8 cellular contexts compared by ENCODE assay signal in the genomic region with DNA sequence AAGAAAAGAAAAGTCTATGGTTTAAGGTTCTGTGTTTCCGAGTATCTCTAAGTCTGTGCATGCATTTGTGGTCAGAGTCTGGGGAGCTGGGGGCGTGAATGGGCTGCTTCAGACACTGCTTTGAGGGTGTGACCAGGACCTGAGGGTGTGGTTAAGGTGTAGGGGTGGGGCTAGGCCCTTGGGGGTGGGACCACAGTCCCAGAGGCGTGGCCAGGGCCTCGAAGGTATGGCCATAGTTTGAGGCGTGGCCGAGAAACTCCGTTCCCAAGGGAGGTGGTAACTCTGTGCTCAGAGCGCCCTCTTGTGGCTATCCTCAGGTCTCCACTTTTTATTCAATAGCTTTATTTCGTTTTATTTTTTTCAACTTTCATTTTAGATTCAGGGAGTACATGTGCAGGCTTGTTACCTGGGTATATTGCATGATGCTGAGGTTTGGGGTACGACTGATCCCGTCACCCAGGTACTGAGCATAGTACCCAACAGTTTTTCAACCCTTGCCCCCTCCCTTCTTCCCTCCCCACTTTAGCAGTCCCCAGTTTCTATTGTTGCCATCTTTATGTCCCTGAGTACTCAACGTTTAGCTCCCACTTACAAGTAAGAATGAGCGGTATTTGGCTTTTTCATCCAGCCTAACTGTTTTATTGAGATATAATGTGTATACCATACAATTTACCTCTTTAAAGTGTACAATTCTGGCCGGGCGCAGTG. TPM values are rescaled to one million over a fixed set of nuclear protein-coding genes. Genes with fewer than 3 reads are reported as not detected.
DNase-seq lines count a peak whose midpoint lies in the region; ATAC-seq, FAIRE-seq and TF ChIP-seq lines count a peak whose summit lies in the region.

No MANE protein-coding gene starts in this region.

- peak; percentile 97 for FAIRE-seq in islet of Langerhans (lab: Jason Lieb, UNC)

- H3K36me3 ChIP-seq in WERI-Rb-1: no peaks in the 10 kb centered on the region
- no peaks in the 10 kb centered on the region for H3K36me3 ChIP-seq in breast epithelium

- intact Hi-C loops in breast epithelium (cut with DNase I; ENCODE audit: low total_unique reads): loop anchor here (5.0 kb wide), 1 partner anchor 53 kb away; no protein-coding TSS in a partner anchor

- TF ChIP-seq CTCF in AG09319 (IDR thresholded peaks at IDR 0.05; ENCODE audit: low read depth, low read length) (peak; percentile 64), WERI-Rb-1 (IDR thresholded peaks at IDR 0.05; ENCODE audit: low read depth, low read length) (peak; percentile 62), breast epithelium (IDR thresholded peaks at IDR 0.05) (peak; percentile 89 to 96 (median 91))

- ATAC-seq in GM19025 (IDR thresholded peaks at IDR 0.05; ENCODE audit: low read depth, unreplicated experiment) (peak; percentile 95), HG03175 (IDR thresholded peaks at IDR 0.05; ENCODE audit: unreplicated experiment) (peak; percentile 93)

- DNase-seq in AG09319 (ENCODE audit: extremely low read depth, low read depth) (peak; percentile 74), NCI-H2227 treated with DMSO at 0.1 percent for 48 hours (lab: John Stamatoyannopoulos, UW) (peak; percentile 58), WERI-Rb-1 (peak; percentile 95), breast epithelium (ENCODE audit: low spot score in 2 of 2) (peak; percentile 96)
- DNase-seq in stimulated activated CD4-positive, alpha-beta T cell treated with anti-CD3 and anti-CD28 coated beads, Interleukin-15, amount 100 ng/mL, for 48 hours (ENCODE audit: low read depth in 2 of 2): peak; percentile 96 to 98

- H3K27me3 ChIP-seq in WERI-Rb-1 (ENCODE audit: insufficient read depth, low read depth, severe bottlenecking) (no peaks in the 10 kb centered on the region), breast epithelium (no peaks in the 10 kb centered on the region)

- no peak overlapping the region for H3K27ac ChIP-seq in WERI-Rb-1
- H3K27ac ChIP-seq in breast epithelium: no peak overlapping the region

- H3K4me3 ChIP-seq in WERI-Rb-1 (ENCODE audit: low read depth, low read length) (no peak overlapping the region), breast epithelium (no peak overlapping the region)

- TF ChIP-seq POLR2A in breast epithelium (IDR thresholded peaks at IDR 0.05): no peak

- no peaks in the 10 kb centered on the region for H3K9me3 ChIP-seq in WERI-Rb-1 (ENCODE audit: severe bottlenecking)
- H3K9me3 ChIP-seq in breast epithelium: no peaks in the 10 kb centered on the region

- H3K4me1 ChIP-seq in breast epithelium: no peaks in the 10 kb centered on the region

RNA-seq across cellular contexts. Expression of a gene that starts 7.0 kb away (rescaled TPM):
- 10 to 100 TPM in 2 of 3 donors, not detected in 1; 15.7 to 18.1 TPM for total RNA-seq in breast epithelium

RNA-seq across cellular contexts. Expression of a gene that starts 22.2 kb away (rescaled TPM):
- 10 to 100 TPM in 2 of 3 donors, 1 to 10 TPM in 1; 4.3 to 37.6 (median 34.4) TPM for total RNA-seq in breast epithelium

RNA-seq across cellular contexts. Expression of a gene that starts 38.2 kb away (rescaled TPM):
- 100 to 1,000 TPM in 1 of 3 donors, 10 to 100 TPM in 2; 17.1 to 102 (median 75.4) TPM for total RNA-seq in breast epithelium
